19 cellular contexts compared by ENCODE assay signal in genomic region chr16:23432176-23433128, GRCh38. TPM values are rescaled to one million over a fixed set of nuclear protein-coding genes. Genes with fewer than 3 reads are reported as not detected.
DNase-seq lines count a peak whose midpoint lies in the region; ATAC-seq and TF ChIP-seq lines count a peak whose summit lies in the region.
"Had no signal": no experiment of that assay in that cellular context is flagged by ENCODE, and none has a peak within 500 bp of the region (broad histone marks: within the 10 kb centered on the region; RNA-seq: fewer than 3 reads in every experiment).

No MANE protein-coding gene starts in this region.

- H2AFZ ChIP-seq in SK-N-SH (ENCODE audit: low read depth): no peak overlapping the region
- no peak overlapping the region for H2AFZ ChIP-seq in OCI-LY7 (ENCODE audit: low read length)
- H2AFZ ChIP-seq: GM23338 had no signal

- H3K79me2 ChIP-seq in SK-N-SH (ENCODE audit: insufficient read depth) (no peaks in the 10 kb centered on the region), OCI-LY7 (ENCODE audit: insufficient read depth, low read depth, low read length) (no peaks in the 10 kb centered on the region)

- intact Hi-C loops in OCI-LY7 (cut with micrococcal nuclease; ENCODE audit: unreplicated experiment): loop anchor here (10.0 kb wide), 1 partner anchor 368 kb away; no protein-coding TSS in a partner anchor
- intact Hi-C loops in vagina (cut with DNase I): loop anchor here (5.0 to 10.0 kb wide), 2 partner anchors 135 to 538 kb away; no protein-coding TSS in a partner anchor

- H3K9ac ChIP-seq in SK-N-SH: no peak overlapping the region

- H3K9me3 ChIP-seq in SK-N-SH: no peaks in the 10 kb centered on the region
- no peaks in the 10 kb centered on the region for H3K9me3 ChIP-seq in OCI-LY7 (ENCODE audit: low read length)
- H3K9me3 ChIP-seq in vagina: no peaks in the 10 kb centered on the region

- H3K27me3 ChIP-seq in SK-N-SH (ENCODE audit: insufficient read depth) (no peaks in the 10 kb centered on the region), vagina (no peaks in the 10 kb centered on the region)

- H3F3A ChIP-seq in SK-N-SH (replicated peaks; ENCODE audit: insufficient read depth): peaks cover 5% of the 10 kb centered on the region

- ATAC-seq in SK-N-SH treated with all-trans-retinoic acid at 6 μM for 48 hours: no peak
- ATAC-seq in activated CD4-positive, CD25-positive, alpha-beta regulatory T cell treated with anti-CD3 and anti-CD28 coated beads, Interleukin-2, amount 50 U/mL, for 24 hours: no peak
- no peak for ATAC-seq in activated T-cell treated with anti-CD3 and anti-CD28 coated beads, Interleukin-2, amount 50 U/mL, for 4 hours
- ATAC-seq: activated naive CD8-positive, alpha-beta T cell treated with anti-CD3 and anti-CD28 coated beads, Interleukin-2, amount 50 U/mL, for 24 hours; GM23338; stimulated activated memory B cell treated with anti-CD40 and anti-IgM and Interleukin-4, amounts not matched to agents 10 μg/mL and 1 μg/mL and 100 μg/mL, for 72 hours had no signal

- H3K4me1 ChIP-seq in SK-N-SH (ENCODE audit: control insufficient read depth in 1 of 2, insufficient read depth in 2 of 2, low read depth in 1 of 2, low read length in 1 of 2) (no peaks in the 10 kb centered on the region), OCI-LY7 (ENCODE audit: insufficient read depth, low read length, poor library complexity, severe bottlenecking) (no peaks in the 10 kb centered on the region), vagina (peaks cover 8% of the 10 kb centered on the region)

- POLR2A ChIA-PET in SK-N-SH (lab: Yijun Ruan, JAX) (interaction anchor here (0.8 kb wide), 1 partner anchor 284 kb away, joined by 3 read pairs; no protein-coding TSS in a partner anchor), OCI-LY7 (lab: Charles Lee) (no interaction called here)

- CTCF ChIA-PET in SK-N-SH (lab: Yijun Ruan, JAX) (interaction anchor here (1.0 to 7.9 kb wide), 16 partner anchors 8 to 372 kb away, joined by 4 to 290 read pairs (median 16); partner anchors contain the start of genes COG7 and SCNN1G), OCI-LY7 (lab: Charles Lee; ENCODE audit: unreplicated experiment) (no interaction called here)

- DNase-seq in SK-N-SH: peak; percentile 22
- DNase-seq in OCI-LY7 (ENCODE audit: low spot score): peak; percentile 5
- DNase-seq in hepatic stellate cell (ENCODE audit: low spot score): peak; percentile 26
- no peak for DNase-seq in vagina (ENCODE audit: extremely low spot score in 2 of 2)
- DNase-seq in activated T-cell treated with anti-CD3 and anti-CD28 coated beads, Interleukin-2, amount 50 U/mL, for 4 hours: no peak
- no peak for DNase-seq in activated effector memory CD4-positive, alpha-beta T cell treated with anti-CD3 and anti-CD28 coated beads, Interleukin-2, amount 50 U/mL, for 16 hours
- DNase-seq: activated CD8-positive, alpha-beta memory T cell treated with anti-CD3 and anti-CD28 coated beads for 24 hours; activated naive CD8-positive, alpha-beta T cell treated with anti-CD3 and anti-CD28 coated beads, Interleukin-2, amount 50 U/mL, for 24 hours; central memory CD4-positive, alpha-beta T cell; kidney; NCI-H2107; nephron progenitor cell; NK-92 treated with Interleukin-12 subunit alpha and Interleukin-12 subunit beta, amount 100 ng/mL, for 24 hours; WERI-Rb-1 had no signal

- 92% methylated on average over 10 of the region's 10 CpGs for WGBS in SK-N-SH (ENCODE audit: low lambda C conversion rate)

- H3K4me3 Mint-ChIP-seq in activated T-cell treated with anti-CD3 and anti-CD28 coated beads, Interleukin-2, amount 50 U/mL, for 4 hours: no peak overlapping the region
- H3K4me3 Mint-ChIP-seq: activated naive CD8-positive, alpha-beta T cell treated with anti-CD3 and anti-CD28 coated beads, Interleukin-2, amount 50 U/mL, for 24 hours; GM23338; nephron progenitor cell; stimulated activated memory B cell treated with anti-CD40 and anti-IgM and Interleukin-4, amounts not matched to agents 10 μg/mL and 1 μg/mL and 100 μg/mL, for 72 hours had no signal

- no peak overlapping the region for H3K27ac ChIP-seq in SK-N-SH (ENCODE audit: low read depth in 2 of 2, low read length in 1 of 2)
- H3K27ac ChIP-seq in OCI-LY7 (ENCODE audit: low read depth, low read length, poor library complexity, severe bottlenecking): no peak overlapping the region
- H3K27ac ChIP-seq in vagina: peak overlapping the region; percentile 58
- H3K27ac ChIP-seq: HL-60, WERI-Rb-1 had no signal

- TF ChIP-seq EP300 in SK-N-SH (IDR thresholded peaks at IDR 0.05; ENCODE audit: borderline replicate concordance in 1 of 2, low read depth in 1 of 2, low read length in 1 of 2): no peak

- H3K9me2 ChIP-seq in SK-N-SH (no peaks in the 10 kb centered on the region), OCI-LY7 (ENCODE audit: insufficient read depth, low read length) (no peaks in the 10 kb centered on the region)

- no peak overlapping the region for H3K4me3 ChIP-seq in SK-N-SH (ENCODE audit: low read depth in 2 of 2, low read length in 1 of 2)
- no peak overlapping the region for H3K4me3 ChIP-seq in OCI-LY7 (ENCODE audit: low read depth, low read length, poor library complexity, severe bottlenecking)
- no peak overlapping the region for H3K4me3 ChIP-seq in vagina
- H3K4me3 ChIP-seq: GM23338 had no signal

- H3K4me2 ChIP-seq in SK-N-SH: no peak overlapping the region
- H3K4me2 ChIP-seq in OCI-LY7 (ENCODE audit: low read length): no peak overlapping the region
- H3K4me2 ChIP-seq: GM23338 had no signal

- H4K20me1 ChIP-seq in SK-N-SH (ENCODE audit: insufficient read depth): peaks cover 9% of the 10 kb centered on the region; the same call in 1 of the 2 replicates
- H4K20me1 ChIP-seq in OCI-LY7 (ENCODE audit: insufficient read depth, low read length): no peaks in the 10 kb centered on the region

- no peak for TF ChIP-seq RAD21 in SK-N-SH (IDR thresholded peaks at IDR 0.05; ENCODE audit: low read length)

- TF ChIP-seq CTCF in SK-N-SH (IDR thresholded peaks at IDR 0.05): peak; percentile 54
- peak; percentile 62 for TF ChIP-seq CTCF in OCI-LY7 (conservative IDR thresholded peaks at IDR 0.05; ENCODE audit: low read length)
- no peak for TF ChIP-seq CTCF in vagina (IDR thresholded peaks at IDR 0.05)

- no peaks in the 10 kb centered on the region for H3K27me3 Mint-ChIP-seq in activated T-cell treated with anti-CD3 and anti-CD28 coated beads, Interleukin-2, amount 50 U/mL, for 4 hours (ENCODE audit: low read depth)
- H3K27me3 Mint-ChIP-seq: activated naive CD8-positive, alpha-beta T cell treated with anti-CD3 and anti-CD28 coated beads, Interleukin-2, amount 50 U/mL, for 24 hours; stimulated activated memory B cell treated with anti-CD40 and anti-IgM and Interleukin-4, amounts not matched to agents 10 μg/mL and 1 μg/mL and 100 μg/mL, for 72 hours had no signal

- no TSS peak for BruUV-seq in OCI-LY7 (replicated peaks; lab: Mats Ljungman, UMichigan)

- peaks cover 17 to 47% of the 10 kb centered on the region in 2 experiments for H3K36me3 ChIP-seq in SK-N-SH (replicated peaks in 1 of 2; ENCODE audit: control insufficient read depth in 1 of 2, insufficient read depth in 2 of 2, low read length in 1 of 2)
- peaks cover 31% of the 10 kb centered on the region for H3K36me3 ChIP-seq in OCI-LY7 (ENCODE audit: insufficient read depth, low read length)
- H3K36me3 ChIP-seq in vagina: peaks cover 0 to 24% of the 10 kb centered on the region in 2 donors

- H3K9me3 Mint-ChIP-seq in activated T-cell treated with anti-CD3 and anti-CD28 coated beads, Interleukin-2, amount 50 U/mL, for 4 hours: no peaks in the 10 kb centered on the region
- H3K9me3 Mint-ChIP-seq: activated naive CD8-positive, alpha-beta T cell treated with anti-CD3 and anti-CD28 coated beads, Interleukin-2, amount 50 U/mL, for 24 hours; GM23338; nephron progenitor cell; stimulated activated memory B cell treated with anti-CD40 and anti-IgM and Interleukin-4, amounts not matched to agents 10 μg/mL and 1 μg/mL and 100 μg/mL, for 72 hours had no signal

- H3K4me1 Mint-ChIP-seq in activated T-cell treated with anti-CD3 and anti-CD28 coated beads, Interleukin-2, amount 50 U/mL, for 4 hours (ENCODE audit: low read depth): peaks cover 1% of the 10 kb centered on the region
- H3K4me1 Mint-ChIP-seq: activated naive CD8-positive, alpha-beta T cell treated with anti-CD3 and anti-CD28 coated beads, Interleukin-2, amount 50 U/mL, for 24 hours; nephron progenitor cell; stimulated activated memory B cell treated with anti-CD40 and anti-IgM and Interleukin-4, amounts not matched to agents 10 μg/mL and 1 μg/mL and 100 μg/mL, for 72 hours had no signal

- H3K36me3 Mint-ChIP-seq in activated T-cell treated with anti-CD3 and anti-CD28 coated beads, Interleukin-2, amount 50 U/mL, for 4 hours (ENCODE audit: insufficient read depth): peaks cover 26% of the 10 kb centered on the region

- no peak for TF ChIP-seq POLR2A in vagina (IDR thresholded peaks at IDR 0.05)

TF ChIP-seq in SK-N-SH, 30 proteins besides CTCF, POLR2A, EP300 and RAD21 (continues in another document):
- no peak for TF ChIP-seq EZH2phosphoT487 (IDR thresholded peaks at IDR 0.05; ENCODE audit: borderline replicate concordance, low read depth)
- TF ChIP-seq POLR2AphosphoS5 (IDR thresholded peaks at IDR 0.05; ENCODE audit: low read depth, low read length): no peak
- no peak for TF ChIP-seq CHD2 (IDR thresholded peaks at IDR 0.05; ENCODE audit: low read length, partially characterized antibody)
- no peak for TF ChIP-seq MAX (IDR thresholded peaks at IDR 0.05; ENCODE audit: low read depth)
- no peak for TF ChIP-seq NFIC (IDR thresholded peaks at IDR 0.05; ENCODE audit: borderline replicate concordance)

RNA-seq across cellular contexts. Expression of gene COG7, which starts 20.5 kb away (rescaled TPM):
- polyA plus RNA-seq in SK-N-SH (2012; rRNA removed): 33.0 and 34.7 TPM in 2 replicates
- polyA plus RNA-seq in SK-N-SH (2012; cell fraction: cytosol; rRNA removed): 13.2 and 19.2 TPM in 2 replicates
- 81.8 and 105 TPM in 2 replicates for polyA plus RNA-seq in SK-N-SH (2012; cell fraction: nucleus; rRNA removed)
- 11.1 and 11.4 TPM in 2 replicates for total RNA-seq in OCI-LY7 (2014; rRNA removed; shearing (Covaris generic))
- total RNA-seq in OCI-LY7 (2022) (21.0 TPM in 2 replicates), vagina (21.4 TPM)
- total RNA-seq in activated T-cell treated with anti-CD3 and anti-CD28 coated beads, Interleukin-2, amount 50 U/mL, for 4 hours: 10 to 100 TPM; 18.5 to 21.8 (median 20.0) TPM

Comparison
In these comparisons a context has a peak if more than half of its experiments do, and no peak if none do; other contexts are left out.
1. DNase-seq: peak in SK-N-SH (single experiment), OCI-LY7 (single experiment) and hepatic stellate cell (single experiment); none in vagina (0 of 2), activated T-cell treated with anti-CD3 and anti-CD28 coated beads, Interleukin-2, amount 50 U/mL, for 4 hours (single experiment) and activated effector memory CD4-positive, alpha-beta T cell treated with anti-CD3 and anti-CD28 coated beads, Interleukin-2, amount 50 U/mL, for 16 hours (single experiment).
2. CTCF ChIP-seq: peak in SK-N-SH (single experiment) and OCI-LY7 (single experiment); none in vagina (0 of 3).